In the genomic region with DNA sequence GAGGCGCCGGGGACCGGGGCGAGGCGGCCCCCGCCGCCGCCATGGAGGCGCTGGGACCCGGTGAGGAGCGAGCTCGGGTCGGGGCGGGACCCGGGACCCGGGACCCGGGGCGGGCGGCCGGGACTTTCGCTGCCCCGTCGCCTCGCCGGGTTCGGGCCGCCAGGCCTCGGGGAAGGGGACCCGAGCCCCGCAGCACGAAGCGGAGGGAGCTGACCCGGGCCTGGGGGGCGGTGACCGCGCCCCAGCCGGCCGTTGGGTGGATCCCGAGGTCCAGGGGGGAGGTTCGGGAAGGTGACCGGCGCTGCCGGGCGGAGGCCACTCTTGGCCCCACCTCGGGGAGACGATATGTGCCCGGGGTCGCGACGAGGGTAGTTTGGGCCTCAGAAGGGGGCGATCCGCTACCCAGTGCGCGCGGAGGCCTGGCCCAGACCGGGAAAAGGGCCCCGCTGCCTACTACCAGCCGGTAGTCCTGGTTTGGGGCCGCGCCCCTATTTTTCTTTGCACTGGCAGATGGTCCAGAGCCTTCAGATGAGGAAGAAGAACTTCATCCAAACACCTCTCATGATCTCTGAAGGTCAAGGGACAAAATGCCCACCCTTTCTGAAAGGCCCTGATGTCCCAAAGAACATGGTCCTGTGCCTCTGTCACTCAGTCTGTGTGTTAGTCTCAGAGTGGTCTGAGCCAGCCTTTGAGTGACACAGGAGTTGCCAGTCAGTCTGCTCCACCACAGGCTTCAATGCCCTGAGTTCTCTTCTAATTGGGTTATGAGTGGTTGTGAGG, we compare ENCODE assay signal across 8 cellular contexts. TPM values are rescaled to one million over a fixed set of nuclear protein-coding genes. Genes with fewer than 3 reads are reported as not detected.
DNase-seq lines count a peak whose midpoint lies in the region; ATAC-seq and TF ChIP-seq lines count a peak whose summit lies in the region.

No MANE protein-coding gene starts in this region.

- H3K4me3 ChIP-seq in AG04450 (ENCODE audit: low read depth, low read length) (peak overlapping the region; percentile 77), adrenal gland (peak overlapping the region; percentile 33 to 97 (median 63)), heart left ventricle (peak overlapping the region; percentile 80 to 97 (median 90)), osteoblast (ENCODE audit: insufficient read depth, low read length) (peak overlapping the region; percentile 88)

- peak overlapping the region; percentile 89 for H3K4me2 ChIP-seq in osteoblast (ENCODE audit: insufficient read depth, low read length)

- H4K20me1 ChIP-seq in osteoblast (ENCODE audit: insufficient read depth, low read length) = peaks cover 6% of the 10 kb centered on the region

- H3K4me1 ChIP-seq in adrenal gland (replicated peaks in 1 of 2) (peaks cover 10 to 24% of the 10 kb centered on the region in 2 donors), heart left ventricle (peaks cover 0 to 66% (median 20%) of the 10 kb centered on the region in 12 donors), osteoblast (ENCODE audit: insufficient read depth, low read length) (peaks cover 16% of the 10 kb centered on the region)

- H3K79me2 ChIP-seq in osteoblast (ENCODE audit: insufficient read depth, low read length) = peaks cover 48% of the 10 kb centered on the region

- 0 to 3% (median 1%) methylated on average over 8 to 60 of the region's 60 CpGs for WGBS in adrenal gland, 4 donors
- WGBS in heart left ventricle, 4 donors = 0 to 2% (median 1%) methylated on average over 22 to 60 of the region's 60 CpGs

- peak; percentile 72 to 80 (median 74) for ATAC-seq in heart left ventricle
- ATAC-seq in GM18868 (IDR thresholded peaks at IDR 0.05; ENCODE audit: unreplicated experiment) = no peak

- H3K27ac ChIP-seq in AG04450 (ENCODE audit: low read depth, low read length) (peak overlapping the region; percentile 11), adrenal gland (peak overlapping the region; percentile 33 to 89 (median 85)), heart left ventricle (peak overlapping the region; percentile 89 to 97 (median 92)), osteoblast (ENCODE audit: low read depth, low read length) (peak overlapping the region; percentile 63)

- H3K36me3 ChIP-seq in adrenal gland (replicated peaks in 1 of 2) (no peaks in the 10 kb centered on the region), heart left ventricle (no peaks in the 10 kb centered on the region), osteoblast (ENCODE audit: insufficient read depth, low read length) (no peaks in the 10 kb centered on the region)

- CTCF ChIA-PET in AG04450 (lab: Charles Lee) = interaction anchor here (0.6 kb wide), 1 partner anchor 39 kb away, joined by 3 read pairs; the partner anchor contains the start of gene CLSPN

- H3K27me3 ChIP-seq in AG04450 (ENCODE audit: control insufficient read depth, insufficient read depth, low read length) (no peaks in the 10 kb centered on the region), adrenal gland (no peaks in the 10 kb centered on the region), heart left ventricle (no peaks in the 10 kb centered on the region), osteoblast (ENCODE audit: insufficient read depth, low read length) (no peaks in the 10 kb centered on the region)

- TF ChIP-seq POLR2A in adrenal gland (IDR thresholded peaks at IDR 0.05) (peak in 1 of 2 donors; percentile 23), heart left ventricle (IDR thresholded peaks at IDR 0.05) (no peak)

- peak overlapping the region; percentile 88 for H2AFZ ChIP-seq in osteoblast (ENCODE audit: low read length)

- no peak for TF ChIP-seq CTCF in AG04450 (IDR thresholded peaks at IDR 0.05; ENCODE audit: low read depth, low read length)
- TF ChIP-seq CTCF in adrenal gland (IDR thresholded peaks at IDR 0.05) = no peak
- TF ChIP-seq CTCF in heart left ventricle (IDR thresholded peaks at IDR 0.05) = no peak
- TF ChIP-seq CTCF in osteoblast (IDR thresholded peaks at IDR 0.05; ENCODE audit: extremely low read depth, low read depth, low read length) = no peak

- H3K9me3 ChIP-seq in AG04450 (ENCODE audit: control insufficient read depth, insufficient read depth, low read length) (no peaks in the 10 kb centered on the region), adrenal gland (replicated peaks in 1 of 3) (no peaks in the 10 kb centered on the region), heart left ventricle (no peaks in the 10 kb centered on the region), osteoblast (ENCODE audit: low read depth, low read length) (no peaks in the 10 kb centered on the region)

- POLR2A ChIA-PET in AG04450 (lab: Yijun Ruan, JAX) = interaction anchor here (0.7 kb wide), 1 partner anchor 39 kb away, joined by 5 read pairs; the partner anchor contains the start of gene CLSPN

- intact Hi-C loops in adrenal gland (cut with DNase I) (no loop called here), heart left ventricle (cut with DNase I) (loop anchor here in 1 of 10 donors (1.0 kb wide), 1 partner anchor 39 kb away; the partner anchor contains the start of gene CLSPN)

- DNase-seq in AG04450 (ENCODE audit: low read depth, low spot score) (no peak), GM19238 (ENCODE audit: insufficient read length, low spot score) (peak; percentile 22), NOMO-1 treated with DMSO at 0.1 percent for 48 hours (lab: John Stamatoyannopoulos, UW; ENCODE audit: unreplicated experiment) (peak; percentile 35), adrenal gland (peak in 6 of 7 donors; percentile 20 to 42 (median 36)), heart left ventricle (peak; percentile 32 to 73 (median 50)), osteoblast (ENCODE audit: insufficient read length, low spot score, missing footprints) (peak; percentile 73), COLO829 (ENCODE audit: low spot score) (no peak)

RNA-seq across cellular contexts. Expression of gene AGO4, which starts 0.8 kb away (rescaled TPM):
- polyA plus RNA-seq in AG04450 (2011; rRNA removed) (8.6 and 9.1 TPM in 2 replicates), adrenal gland (10 to 100 TPM in 1 of 3 donors, 1 to 10 TPM in 2; 6.0 to 10.4 (median 6.8) TPM), heart left ventricle (10 to 100 TPM in 1 of 2 donors, 1 to 10 TPM in 1; 6.2 to 10.2 TPM)
- 26.8 and 27.1 TPM in 2 replicates for polyA minus RNA-seq in AG04450 (2011; rRNA and poly(A)+ RNA removed)
- total RNA-seq in adrenal gland (10 to 100 TPM in 1 of 8 donors, 1 to 10 TPM in 7; 4.0 to 12.0 (median 8.4) TPM), heart left ventricle (10 to 100 TPM; 12.4 to 24.8 (median 18.8) TPM), osteoblast (22.1 and 23.2 TPM in 2 replicates)

RNA-seq across cellular contexts. Expression of gene CLSPN, which starts 38.8 kb away (rescaled TPM):
- 3.0 and 3.8 TPM in 2 replicates for polyA plus RNA-seq in AG04450 (2011; rRNA removed)
- polyA minus RNA-seq in AG04450 (2011; rRNA and poly(A)+ RNA removed) = 3.1 and 4.0 TPM in 2 replicates
- 1 to 10 TPM in 2 of 8 donors, under 1 TPM in 5, not detected in 1; 0.12 to 1.9 (median 0.65) TPM for total RNA-seq in adrenal gland
- polyA plus RNA-seq in adrenal gland = 1 to 10 TPM in 1 of 3 donors, under 1 TPM in 2; 0.10 to 1.3 (median 0.32) TPM
- total RNA-seq in heart left ventricle = 1 to 10 TPM in 1 of 9 donors, under 1 TPM in 8; 0.22 to 6.3 (median 0.35) TPM
- polyA plus RNA-seq in heart left ventricle = under 1 TPM; 0.23 to 0.25 TPM
- 1.8 and 2.9 TPM in 2 replicates for total RNA-seq in osteoblast

Comparison
In these comparisons a context has a peak if more than half of its experiments do, and no peak if none do; other contexts are left out.
1. DNase-seq: peak in GM19238 (single experiment), NOMO-1 treated with DMSO at 0.1 percent for 48 hours (single experiment), adrenal gland (6 of 7), heart left ventricle (5 of 5) and osteoblast (single experiment); none in AG04450 (single experiment) and COLO829 (single experiment).
2. H3K27ac ChIP-seq: peak in every context shown above with its lines; median percentile 92 in heart left ventricle; 85 in adrenal gland; 63 in osteoblast; 11 in AG04450.
3. Peak in every context shown above with its lines, with median percentiles within 50 percentile points of each other: H3K4me3 ChIP-seq.